In genomic region chr16:89437991-89438390, GRCh38 we compare ENCODE assay signal across 18 cellular contexts. TPM values are rescaled to one million over a fixed set of nuclear protein-coding genes. Genes with fewer than 3 reads are reported as not detected.
A peak's percentile ranks its signal among the peaks of the same experiment; 100 is the strongest.
DNase-seq lines count a peak whose midpoint lies in the region; ATAC-seq lines count a peak whose summit lies in the region.
"Had no signal": no experiment of that assay in that cellular context is flagged by ENCODE, and none has a peak within 500 bp of the region (broad histone marks: within the 10 kb centered on the region; RNA-seq: fewer than 3 reads in every experiment).

No MANE protein-coding gene starts in this region.

- H3K36me3 Mint-ChIP-seq in stimulated activated naive CD8-positive, alpha-beta T cell treated with anti-CD3 and anti-CD28 coated beads, Interleukin-15, Interleukin-2, amounts not matched to agents 100 ng/mL and 50 ng/mL, for 24 hours (ENCODE audit: low read depth), result peaks cover 33% of the 10 kb centered on the region
- peaks cover 46% of the 10 kb centered on the region for H3K36me3 Mint-ChIP-seq in activated naive CD8-positive, alpha-beta T cell treated with anti-CD3 and anti-CD28 coated beads for 36 hours
- peaks cover 36 to 50% of the 10 kb centered on the region in 2 donors for H3K36me3 Mint-ChIP-seq in stimulated activated naive B cell treated with anti-CD40 and anti-IgM and Interleukin-4, amounts not matched to agents 10 μg/mL and 1 μg/mL and 100 μg/mL, for 72 hours

- H3K9me3 ChIP-seq in mucosa of rectum (ENCODE audit: control insufficient read depth in 2 of 2, low read length in 2 of 2), result no peaks in the 10 kb centered on the region
- H3K9me3 ChIP-seq: HAP-1, pancreas, right atrium auricular region had no signal

- no peak for DNase-seq in stimulated activated naive CD8-positive, alpha-beta T cell treated with anti-CD3 and anti-CD28 coated beads, Interleukin-15, amount 100 ng/mL, for 72 hours
- DNase-seq in activated naive CD8-positive, alpha-beta T cell treated with anti-CD3 and anti-CD28 coated beads for 36 hours, result no peak
- no peak for DNase-seq in stimulated activated naive B cell treated with anti-CD40 and anti-IgM and Interleukin-4, amounts not matched to agents 10 μg/mL and 1 μg/mL and 100 μg/mL, for 72 hours
- DNase-seq in H7 (no peak), anterior cingulate cortex (lab: John Stamatoyannopoulos, UW) (no peak)
- DNase-seq: activated CD4-positive, alpha-beta T cell treated with anti-CD3 and anti-CD28 coated beads for 1 hour; amygdala; GF-D8; MM.1S; NCI-H146; NCI-H524; pancreas; stimulated activated CD4-positive, alpha-beta T cell treated with anti-CD3 and anti-CD28 coated beads, Interleukin-12 subunit alpha, Interleukin-12 subunit beta, amount 100 ng/mL, for 4 hours had no signal

- peaks cover 92% of the 10 kb centered on the region for H3K4me1 Mint-ChIP-seq in stimulated activated naive CD8-positive, alpha-beta T cell treated with anti-CD3 and anti-CD28 coated beads, Interleukin-15, Interleukin-2, amounts not matched to agents 100 ng/mL and 50 ng/mL, for 24 hours (ENCODE audit: low read depth)
- H3K4me1 Mint-ChIP-seq in stimulated activated naive CD8-positive, alpha-beta T cell treated with anti-CD3 and anti-CD28 coated beads, Interleukin-15, amount 100 ng/mL, for 72 hours, result peaks cover 58% of the 10 kb centered on the region
- H3K4me1 Mint-ChIP-seq in activated naive CD8-positive, alpha-beta T cell treated with anti-CD3 and anti-CD28 coated beads for 36 hours, result peaks cover 88% of the 10 kb centered on the region
- peaks cover 59 to 60% of the 10 kb centered on the region in 2 donors for H3K4me1 Mint-ChIP-seq in stimulated activated naive B cell treated with anti-CD40 and anti-IgM and Interleukin-4, amounts not matched to agents 10 μg/mL and 1 μg/mL and 100 μg/mL, for 72 hours

- no peaks in the 10 kb centered on the region for H3K27me3 Mint-ChIP-seq in stimulated activated naive CD8-positive, alpha-beta T cell treated with anti-CD3 and anti-CD28 coated beads, Interleukin-15, Interleukin-2, amounts not matched to agents 100 ng/mL and 50 ng/mL, for 24 hours
- no peaks in the 10 kb centered on the region for H3K27me3 Mint-ChIP-seq in stimulated activated naive CD8-positive, alpha-beta T cell treated with anti-CD3 and anti-CD28 coated beads, Interleukin-15, amount 100 ng/mL, for 72 hours
- no peaks in the 10 kb centered on the region for H3K27me3 Mint-ChIP-seq in activated naive CD8-positive, alpha-beta T cell treated with anti-CD3 and anti-CD28 coated beads for 36 hours
- H3K27me3 Mint-ChIP-seq in stimulated activated naive B cell treated with anti-CD40 and anti-IgM and Interleukin-4, amounts not matched to agents 10 μg/mL and 1 μg/mL and 100 μg/mL, for 72 hours, result no peaks in the 10 kb centered on the region
- H3K27me3 Mint-ChIP-seq: dendritic cell treated with granulocyte-macrophage colony-stimulating factor and Interleukin-4, amounts not matched to agents 40 ng/mL and 50 ng/mL, for 4 days had no signal

- no peaks in the 10 kb centered on the region for H3K9me3 Mint-ChIP-seq in stimulated activated naive CD8-positive, alpha-beta T cell treated with anti-CD3 and anti-CD28 coated beads, Interleukin-15, Interleukin-2, amounts not matched to agents 100 ng/mL and 50 ng/mL, for 24 hours
- no peaks in the 10 kb centered on the region for H3K9me3 Mint-ChIP-seq in stimulated activated naive CD8-positive, alpha-beta T cell treated with anti-CD3 and anti-CD28 coated beads, Interleukin-15, amount 100 ng/mL, for 72 hours
- H3K9me3 Mint-ChIP-seq in activated naive CD8-positive, alpha-beta T cell treated with anti-CD3 and anti-CD28 coated beads for 36 hours, result no peaks in the 10 kb centered on the region
- peaks cover 4 to 6% of the 10 kb centered on the region in 2 donors for H3K9me3 Mint-ChIP-seq in stimulated activated naive B cell treated with anti-CD40 and anti-IgM and Interleukin-4, amounts not matched to agents 10 μg/mL and 1 μg/mL and 100 μg/mL, for 72 hours
- H3K9me3 Mint-ChIP-seq: dendritic cell treated with granulocyte-macrophage colony-stimulating factor and Interleukin-4, amounts not matched to agents 40 ng/mL and 50 ng/mL, for 4 days had no signal

- H3K9ac ChIP-seq in mucosa of rectum (ENCODE audit: low read depth in 1 of 2, low read length in 2 of 2), result no peak overlapping the region

- H3K4me3 ChIP-seq in mucosa of rectum (ENCODE audit: low read length in 2 of 2) (peak overlapping the region in 1 of 2 donors; percentile 7), H7 (ENCODE audit: insufficient read depth, low read depth, low read length) (no peak overlapping the region)
- H3K4me3 ChIP-seq: HAP-1, pancreas, right atrium auricular region had no signal

- peak overlapping the region; percentile 38 to 49 for H3K27ac ChIP-seq in mucosa of rectum (ENCODE audit: low read depth in 2 of 2, low read length in 2 of 2)
- H3K27ac ChIP-seq: pancreas, right atrium auricular region had no signal

- no peaks in the 10 kb centered on the region for H3K36me3 ChIP-seq in mucosa of rectum (ENCODE audit: control insufficient read depth in 2 of 2, insufficient read depth in 2 of 2, low read length in 2 of 2)
- peaks cover 2% of the 10 kb centered on the region; the same call in 1 of the 2 replicates for H3K36me3 ChIP-seq in H7 (replicated peaks; ENCODE audit: control insufficient read depth, insufficient read depth, low read length)
- H3K36me3 ChIP-seq: HAP-1, pancreas, right atrium auricular region had no signal

- no peaks in the 10 kb centered on the region for H3K27me3 ChIP-seq in mucosa of rectum (ENCODE audit: control insufficient read depth in 2 of 2, insufficient read depth in 2 of 2, low read length in 2 of 2)
- no peaks in the 10 kb centered on the region for H3K27me3 ChIP-seq in H7 (ENCODE audit: control insufficient read depth, insufficient read depth, low read length)
- H3K27me3 ChIP-seq: pancreas, right atrium auricular region had no signal

- H3K4me1 ChIP-seq in mucosa of rectum (ENCODE audit: control insufficient read depth in 2 of 2, insufficient read depth in 2 of 2, low read length in 2 of 2), result peaks cover 40 to 41% of the 10 kb centered on the region in 2 donors

- H3K27ac Mint-ChIP-seq in stimulated activated naive CD8-positive, alpha-beta T cell treated with anti-CD3 and anti-CD28 coated beads, Interleukin-15, Interleukin-2, amounts not matched to agents 100 ng/mL and 50 ng/mL, for 24 hours, result peak overlapping the region; percentile 56
- peak overlapping the region in 1 of 2 donors; percentile 28 for H3K27ac Mint-ChIP-seq in stimulated activated naive CD8-positive, alpha-beta T cell treated with anti-CD3 and anti-CD28 coated beads, Interleukin-15, amount 100 ng/mL, for 72 hours
- H3K27ac Mint-ChIP-seq in activated naive CD8-positive, alpha-beta T cell treated with anti-CD3 and anti-CD28 coated beads for 36 hours, result peak overlapping the region; percentile 49
- H3K27ac Mint-ChIP-seq in stimulated activated naive B cell treated with anti-CD40 and anti-IgM and Interleukin-4, amounts not matched to agents 10 μg/mL and 1 μg/mL and 100 μg/mL, for 72 hours, result no peak overlapping the region

- no peak overlapping the region for H3K4me3 Mint-ChIP-seq in stimulated activated naive CD8-positive, alpha-beta T cell treated with anti-CD3 and anti-CD28 coated beads, Interleukin-15, Interleukin-2, amounts not matched to agents 100 ng/mL and 50 ng/mL, for 24 hours
- no peak overlapping the region for H3K4me3 Mint-ChIP-seq in stimulated activated naive CD8-positive, alpha-beta T cell treated with anti-CD3 and anti-CD28 coated beads, Interleukin-15, amount 100 ng/mL, for 72 hours
- peak overlapping the region; percentile 6 for H3K4me3 Mint-ChIP-seq in activated naive CD8-positive, alpha-beta T cell treated with anti-CD3 and anti-CD28 coated beads for 36 hours
- H3K4me3 Mint-ChIP-seq in stimulated activated naive B cell treated with anti-CD40 and anti-IgM and Interleukin-4, amounts not matched to agents 10 μg/mL and 1 μg/mL and 100 μg/mL, for 72 hours, result no peak overlapping the region

- no peak for ATAC-seq in stimulated activated naive CD8-positive, alpha-beta T cell treated with anti-CD3 and anti-CD28 coated beads, Interleukin-15, amount 100 ng/mL, for 72 hours
- no peak for ATAC-seq in stimulated activated naive B cell treated with anti-CD40 and anti-IgM and Interleukin-4, amounts not matched to agents 10 μg/mL and 1 μg/mL and 100 μg/mL, for 72 hours (replicated peaks)

RNA-seq across cellular contexts. Expression of gene ANKRD11, which starts 52.4 kb away (rescaled TPM):
- total RNA-seq in activated naive CD8-positive, alpha-beta T cell treated with anti-CD3 and anti-CD28 coated beads for 36 hours, result 100 to 1,000 TPM; 129 to 142 TPM
- total RNA-seq in H7 (2014; rRNA removed; shearing (Covaris generic)), result 54.4 and 77.3 TPM in 2 replicates
